In genomic region chr1:11422701-11423100, GRCh38 we compare ENCODE assay signal across 19 cellular contexts. TPM values are rescaled to one million over a fixed set of nuclear protein-coding genes. Genes with fewer than 3 reads are reported as not detected.
DNase-seq lines count a peak whose midpoint lies in the region; ATAC-seq and TF ChIP-seq lines count a peak whose summit lies in the region.
"Had no signal": no experiment of that assay in that cellular context is flagged by ENCODE, and none has a peak within 500 bp of the region (broad histone marks: within the 10 kb centered on the region; RNA-seq: fewer than 3 reads in every experiment).

No MANE protein-coding gene starts in this region.

- H3K27me3 ChIP-seq in WERI-Rb-1 (ENCODE audit: insufficient read depth, low read depth, severe bottlenecking), result no peaks in the 10 kb centered on the region
- H3K27me3 ChIP-seq in prostate gland (replicated peaks; ENCODE audit: insufficient read depth), result no peaks in the 10 kb centered on the region

- in situ Hi-C loops in G401 (cut with HindIII; ENCODE audit: low sequenced_read_pairs), result no loop called here

- no peak overlapping the region for H3K4me3 ChIP-seq in WERI-Rb-1 (ENCODE audit: low read depth, low read length)
- no peak overlapping the region for H3K4me3 ChIP-seq in prostate gland
- H3K4me3 ChIP-seq: A549 had no signal

- H3K27ac ChIP-seq in WERI-Rb-1 (peak overlapping the region; percentile 5; the same call in 1 of the 2 replicates), prostate gland (peak overlapping the region; percentile 58 to 59)
- H3K27ac ChIP-seq: A549 had no signal

- WGBS in prostate gland, result 67% methylated on average over 9 of the region's 9 CpGs

- ATAC-seq in HG03521 (IDR thresholded peaks at IDR 0.05; ENCODE audit: unreplicated experiment) (no peak), HG02588 (IDR thresholded peaks at IDR 0.05; ENCODE audit: unreplicated experiment) (no peak)
- ATAC-seq: A549 had no signal

- H3K36me3 ChIP-seq in WERI-Rb-1, result no peaks in the 10 kb centered on the region
- no peaks in the 10 kb centered on the region for H3K36me3 ChIP-seq in prostate gland

- DNase-seq in NCI-H1694 (lab: John Stamatoyannopoulos, UW) (peak; percentile 19), NCI-H1694 treated with DMSO at 0.1 percent for 48 hours (lab: John Stamatoyannopoulos, UW) (no peak), G401 (ENCODE audit: low spot score) (peak; percentile 58), WERI-Rb-1 (peak; percentile 34), prostate gland (ENCODE audit: low spot score) (no peak)
- DNase-seq: 8988T; ACHN; Calu3; CD4-positive, alpha-beta memory T cell; COR-L47; DMS79; EL; GF-D8; GOT3; H7; HCEC 1CT had no signal

- TF ChIP-seq POLR2A in prostate gland (IDR thresholded peaks at IDR 0.05), result no peak

- intact Hi-C loops in prostate gland (cut with DNase I), result no loop called here

- H3K9me3 ChIP-seq in WERI-Rb-1 (ENCODE audit: severe bottlenecking) (no peaks in the 10 kb centered on the region), prostate gland (no peaks in the 10 kb centered on the region)
- H3K9me3 ChIP-seq: A549 had no signal

- H3K4me1 ChIP-seq in prostate gland (replicated peaks), result no peaks in the 10 kb centered on the region
- H3K4me1 ChIP-seq: A549 had no signal

- TF ChIP-seq CTCF in WERI-Rb-1 (IDR thresholded peaks at IDR 0.05; ENCODE audit: low read depth, low read length), result no peak
- TF ChIP-seq CTCF in prostate gland (IDR thresholded peaks at IDR 0.05), result no peak

RNA-seq across cellular contexts. Expression of gene DISP3, which starts 56.3 kb away (rescaled TPM):
- not detected in 2 replicates for total RNA-seq in G401 (2014; rRNA removed; shearing (Covaris generic))
- total RNA-seq in prostate gland, result 1 to 10 TPM in 1 of 2 donors, under 1 TPM in 1; 0.80 to 1.7 TPM

Comparison
In these comparisons a context has a peak if more than half of its experiments do, and no peak if none do; other contexts are left out.
1. DNase-seq: peak in NCI-H1694 (single experiment), G401 (single experiment) and WERI-Rb-1 (single experiment); none in NCI-H1694 treated with DMSO at 0.1 percent for 48 hours (single experiment) and prostate gland (single experiment).